ENCODE assay signal across 29 cellular contexts in genomic region chr18:22765889-22766288, GRCh38.
A peak's percentile ranks its signal among the peaks of the same experiment; 100 is the strongest.
DNase-seq lines count a peak whose midpoint lies in the region; ATAC-seq, FAIRE-seq and TF ChIP-seq lines count a peak whose summit lies in the region.
"Had no signal": no experiment of that assay in that cellular context is flagged by ENCODE, and none has a peak within 500 bp of the region (broad histone marks: within the 10 kb centered on the region; RNA-seq: fewer than 3 reads in every experiment).

No MANE protein-coding gene starts in this region.

- H4K8ac ChIP-seq in H1 (ENCODE audit: extremely low read depth, insufficient read depth, low read length), result no peak overlapping the region

- WGBS in H1 (ENCODE audit: extremely low coverage in 1 of 2, insufficient coverage in 1 of 2, insufficient read length in 1 of 2, insufficient replicate concordance in 2 of 2, low coverage in 1 of 2, low lambda C conversion rate in 2 of 2, missing lambda C conversion rate in 1 of 2), 2 experiments, result 81% methylated on average over 1 of the region's 1 CpG; no CpG with 5 or more reads in 1 of the 2 experiments

- no peak for TF ChIP-seq EP300 in H1 (IDR thresholded peaks at IDR 0.05; ENCODE audit: borderline replicate concordance in 1 of 2, low read depth in 2 of 2, low read length in 2 of 2)

- TF ChIP-seq RAD21 in H1 (IDR thresholded peaks at IDR 0.05 in 1 of 2, conservative IDR thresholded peaks at IDR 0.05 in 1 of 2; ENCODE audit: low read depth in 2 of 2, low read length in 2 of 2), result no peak

- H3K36me3 ChIP-seq in H1 (ENCODE audit: control insufficient read depth in 2 of 4, insufficient read depth in 4 of 4, low read length in 3 of 4) (no peaks in the 10 kb centered on the region), right atrium auricular region (no peaks in the 10 kb centered on the region), uterus (no peaks in the 10 kb centered on the region)
- H3K36me3 ChIP-seq: neutrophil, prostate gland, tibial nerve had no signal

- H3K14ac ChIP-seq in H1 (ENCODE audit: insufficient read length), result no peak overlapping the region

- H3K27me3 ChIP-seq in H1 (replicated peaks in 1 of 4; ENCODE audit: control insufficient read depth in 3 of 4, extremely low read depth in 1 of 4, insufficient read depth in 3 of 4, low read length in 3 of 4) (no peaks in the 10 kb centered on the region), right atrium auricular region (no peaks in the 10 kb centered on the region), uterus (no peaks in the 10 kb centered on the region)
- H3K27me3 ChIP-seq: neutrophil, tibial nerve had no signal

- H2AK5ac ChIP-seq in H1 (ENCODE audit: low read depth, low read length), result no peak overlapping the region

- H3K4me2 ChIP-seq in H1 (ENCODE audit: insufficient read depth in 1 of 2, low read depth in 2 of 2, low read length in 2 of 2), result no peak overlapping the region

- no peak overlapping the region for H2BK20ac ChIP-seq in H1 (ENCODE audit: low read length)

- H2AFZ ChIP-seq in H1 (ENCODE audit: low read length), result no peak overlapping the region
- H2AFZ ChIP-seq: GM23248 had no signal

- no peak overlapping the region for H3K4me3 ChIP-seq in H1 (ENCODE audit: extremely low read depth in 1 of 4, insufficient read depth in 2 of 4, low read depth in 3 of 4, low read length in 4 of 4)
- no peak overlapping the region for H3K4me3 ChIP-seq in right atrium auricular region
- no peak overlapping the region for H3K4me3 ChIP-seq in uterus
- H3K4me3 ChIP-seq: GM23248, prostate gland, tibial nerve had no signal

- no peak overlapping the region for H2BK120ac ChIP-seq in H1 (replicated peaks; ENCODE audit: low read depth, low read length)

- intact Hi-C loops in uterus (cut with DNase I; ENCODE audit: low total_unique reads), result no loop called here

- no peak overlapping the region for H2BK12ac ChIP-seq in H1 (ENCODE audit: low read depth, low read length)

- no peak overlapping the region for H3K56ac ChIP-seq in H1 (replicated peaks; ENCODE audit: insufficient read length, low read depth, low read length)

- H3K27ac ChIP-seq in H1 (ENCODE audit: low read depth, low read length) (no peak overlapping the region), right atrium auricular region (peak overlapping the region; percentile 57 to 63), uterus (peak overlapping the region; percentile 49 to 61)
- H3K27ac ChIP-seq: 22Rv1, GM23248, neutrophil, prostate gland, tibial nerve had no signal

- ATAC-seq in HG03565 (IDR thresholded peaks at IDR 0.05; ENCODE audit: unreplicated experiment) (no peak), GM21367 (IDR thresholded peaks at IDR 0.05; ENCODE audit: unreplicated experiment) (no peak), esophagus mucosa (no peak)
- ATAC-seq: PC-3 had no signal

- H2BK5ac ChIP-seq in H1 (ENCODE audit: low read depth, low read length), result no peak overlapping the region

- DNase-seq in DMS 273 (lab: John Stamatoyannopoulos, UW; ENCODE audit: unreplicated experiment), result peak; percentile 28
- no peak for DNase-seq in DMS 273 treated with DMSO at 0.1 percent for 48 hours (lab: John Stamatoyannopoulos, UW)
- no peak for DNase-seq in H1 (ENCODE audit: low read depth in 1 of 2, low spot score in 2 of 2)
- DNase-seq in right atrium auricular region (ENCODE audit: low spot score), result no peak
- peak in 1 of 2 donors; percentile 58 for DNase-seq in uterus
- DNase-seq: activated CD4-positive, alpha-beta memory T cell treated with anti-CD3 and anti-CD28 coated beads, Interleukin-2, amount 10 ng/mL, durations not matched to agents 7 days and 5 days; activated CD8-positive, alpha-beta memory T cell treated with anti-CD3 and anti-CD28 coated beads, Interleukin-2, amount 50 U/mL, for 4 hours; activated naive CD4-positive, alpha-beta T cell treated with Interleukin-2 at 50 U/mL for 16 hours; C1 segment of cervical spinal cord; DMS79 treated with DMSO at 0.1 percent for 48 hours; GDM1; GM23248; immature natural killer cell; naive B cell; NCI-H1105; NCI-H1930; NCI-H2171 treated with DMSO at 0.1 percent for 48 hours; NCI-H510A; PC-3; stimulated activated CD4-positive, alpha-beta T cell treated with anti-CD3 and anti-CD28 coated beads, Interleukin-4, amount 100 ng/mL, for 24 hours; T-helper 2 cell had no signal

- H3K4ac ChIP-seq in H1 (replicated peaks; ENCODE audit: insufficient read length, low read depth, low read length), result no peak overlapping the region

- no peaks in the 10 kb centered on the region for H3K23me2 ChIP-seq in H1 (ENCODE audit: low read depth, low read length)

- H2BK15ac ChIP-seq in H1 (ENCODE audit: low read length), result no peak overlapping the region

- no peak overlapping the region for H4K91ac ChIP-seq in H1 (replicated peaks; ENCODE audit: insufficient read length, low read length)

- CTCF ChIA-PET in H1 (lab: Charles Lee; ENCODE audit: partially characterized antibody), result no interaction called here

- no peak overlapping the region for H4K5ac ChIP-seq in H1 (ENCODE audit: insufficient read length, low read depth, low read length)

- TF ChIP-seq POLR2A in H1 (IDR thresholded peaks at IDR 0.05; ENCODE audit: control extremely low read depth in 1 of 2, low read depth in 2 of 2, low read length in 2 of 2) (no peak), uterus (IDR thresholded peaks at IDR 0.05) (no peak)

- TF ChIP-seq CTCF in H1 (IDR thresholded peaks at IDR 0.05; ENCODE audit: control extremely low read depth in 1 of 3, insufficient read depth in 1 of 3, low read depth in 1 of 3, low read length in 3 of 3) (no peak), right atrium auricular region (IDR thresholded peaks at IDR 0.05) (no peak), uterus (IDR thresholded peaks at IDR 0.05) (no peak)

- H3K9ac ChIP-seq in H1 (replicated peaks in 1 of 4; ENCODE audit: extremely low read depth in 1 of 4, low read depth in 3 of 4, low read length in 3 of 4), result no peak overlapping the region
- H3K9ac ChIP-seq: GM23248 had no signal

- FAIRE-seq in H1 (lab: Jason Lieb, UNC), result no peak
- FAIRE-seq: endothelial cell of umbilical vein had no signal

- no peaks in the 10 kb centered on the region for H4K20me1 ChIP-seq in H1 (replicated peaks in 1 of 2; ENCODE audit: control insufficient read depth in 1 of 2, insufficient read depth in 2 of 2, low read length in 2 of 2)

- no peaks in the 10 kb centered on the region for H3K4me1 ChIP-seq in H1 (replicated peaks in 1 of 4; ENCODE audit: control insufficient read depth in 3 of 4, insufficient read depth in 4 of 4, low read length in 3 of 4)
- no peaks in the 10 kb centered on the region for H3K4me1 ChIP-seq in right atrium auricular region
- H3K4me1 ChIP-seq in uterus, result peaks cover 0 to 3% of the 10 kb centered on the region in 2 donors
- H3K4me1 ChIP-seq: prostate gland, tibial nerve had no signal

- no peak overlapping the region for H3K18ac ChIP-seq in H1 (ENCODE audit: extremely low read depth, low read length)

- H3K79me2 ChIP-seq in H1 (ENCODE audit: control insufficient read depth in 1 of 2, insufficient read depth in 2 of 2, low read length in 2 of 2), result no peaks in the 10 kb centered on the region

- H3K9me3 ChIP-seq in H1 (ENCODE audit: insufficient read depth in 2 of 2, low read depth in 1 of 2, low read length in 1 of 2) (no peaks in the 10 kb centered on the region), right atrium auricular region (peaks cover 0 to 4% of the 10 kb centered on the region in 2 donors), uterus (no peaks in the 10 kb centered on the region)
- H3K9me3 ChIP-seq: neutrophil, prostate gland had no signal

- no peaks in the 10 kb centered on the region for H3K79me1 ChIP-seq in H1 (ENCODE audit: low read depth, low read length)

- H3K23ac ChIP-seq in H1 (ENCODE audit: insufficient read length), result no peak overlapping the region

- POLR2A ChIA-PET in H1 (lab: Charles Lee; ENCODE audit: partially characterized antibody), result interaction anchor here (1.7 kb wide), 1 partner anchor 24 kb away, joined by 3 read pairs; no protein-coding TSS in a partner anchor

TF ChIP-seq in H1, 55 proteins besides CTCF, POLR2A, EP300 and RAD21:
- TF ChIP-seq CTBP2 (IDR thresholded peaks at IDR 0.05; ENCODE audit: borderline replicate concordance, insufficient read depth, insufficient read length, low read length), result no peak
- 0 out of 2 replicates have a peak, but pooled peaks have one; percentile 5 for TF ChIP-seq USF2 (IDR thresholded peaks at IDR 0.05; ENCODE audit: low read length)
- no peak for TF ChIP-seq YY1 (IDR thresholded peaks at IDR 0.05; ENCODE audit: low read depth, low read length)
- no peak for TF ChIP-seq ASH2L (IDR thresholded peaks at IDR 0.05; ENCODE audit: low read length)
- TF ChIP-seq TEAD4 (IDR thresholded peaks at IDR 0.05; ENCODE audit: low read depth, low read length), result no peak
TF ChIP-seq in H1: peak in this region for 1.
